Comparison of ENCODE assay signal across 31 cellular contexts in genomic region chr17:78886954-78887353, GRCh38. TPM values are rescaled to one million over a fixed set of nuclear protein-coding genes. Genes with fewer than 3 reads are reported as not detected.
DNase-seq lines count a peak whose midpoint lies in the region; ATAC-seq, FAIRE-seq and TF ChIP-seq lines count a peak whose summit lies in the region.
"Had no signal": no experiment of that assay in that cellular context is flagged by ENCODE, and none has a peak within 500 bp of the region (broad histone marks: within the 10 kb centered on the region; RNA-seq: fewer than 3 reads in every experiment).

No MANE protein-coding gene starts in this region.

- H3K36me3 Mint-ChIP-seq in stimulated activated naive B cell treated with anti-CD40 and anti-IgM and Interleukin-4, amounts not matched to agents 10 μg/mL and 1 μg/mL and 100 μg/mL, for 72 hours, result peaks cover 0 to 1% of the 10 kb centered on the region in 2 donors
- no peaks in the 10 kb centered on the region for H3K36me3 Mint-ChIP-seq in activated CD8-positive, alpha-beta T cell treated with anti-CD3 and anti-CD28 coated beads for 36 hours (ENCODE audit: low read depth)
- H3K36me3 Mint-ChIP-seq: natural killer cell treated with Interleukin-12 subunit alpha and Interleukin-12 subunit beta and Interleukin-15 and Interleukin-18, amount 100 ng/mL, for 72 hours had no signal

- H3K23ac ChIP-seq in IMR-90 (ENCODE audit: low read depth, low read length) (no peak overlapping the region), H1 (ENCODE audit: insufficient read length) (no peak overlapping the region)

- peak overlapping the region; percentile 38 for H2AK9ac ChIP-seq in IMR-90 (replicated peaks; ENCODE audit: low read depth, low read length, poor library complexity)

- peaks cover 45 to 62% of the 10 kb centered on the region in 2 donors for H3K4me1 Mint-ChIP-seq in stimulated activated naive B cell treated with anti-CD40 and anti-IgM and Interleukin-4, amounts not matched to agents 10 μg/mL and 1 μg/mL and 100 μg/mL, for 72 hours
- peaks cover 37% of the 10 kb centered on the region for H3K4me1 Mint-ChIP-seq in activated CD8-positive, alpha-beta T cell treated with anti-CD3 and anti-CD28 coated beads for 36 hours (ENCODE audit: low read depth)

- H2AK5ac ChIP-seq in IMR-90 (ENCODE audit: low read depth, low read length) (peak overlapping the region; percentile 19; the same call in 1 of the 2 replicates), H1 (ENCODE audit: low read depth, low read length) (no peak overlapping the region)

- no peaks in the 10 kb centered on the region for H3K27me3 ChIP-seq in BLaER1 treated with 17β-estradiol and CSF1 and Interleukin-3, amounts not matched to agents 10 nM and 100 nM
- H3K27me3 ChIP-seq in IMR-90 (ENCODE audit: control insufficient read depth, insufficient read depth, low read length) (no peaks in the 10 kb centered on the region), H1 (replicated peaks in 1 of 4; ENCODE audit: control insufficient read depth in 3 of 4, extremely low read depth in 1 of 4, insufficient read depth in 3 of 4, low read length in 3 of 4) (no peaks in the 10 kb centered on the region; a peak in 1 of 7 replicates), osteoblast (ENCODE audit: insufficient read depth, low read length) (no peaks in the 10 kb centered on the region)
- H3K27me3 ChIP-seq: brain microvascular endothelial cell, gastroesophageal sphincter, hepatocyte, MG63, Peyer's patch, right lobe of liver, upper lobe of left lung had no signal

- no peak overlapping the region for H3K18ac ChIP-seq in IMR-90 (ENCODE audit: low read depth, low read length)
- H3K18ac ChIP-seq in H1 (ENCODE audit: extremely low read depth, low read length), result no peak overlapping the region

- TF ChIP-seq RAD21 in IMR-90 (IDR thresholded peaks at IDR 0.05; ENCODE audit: low read length) (no peak), H1 (IDR thresholded peaks at IDR 0.05 in 1 of 2, conservative IDR thresholded peaks at IDR 0.05 in 1 of 2; ENCODE audit: low read depth in 2 of 2, low read length in 2 of 2) (no peak)

- CTCF ChIA-PET in IMR-90 (lab: Yijun Ruan, JAX), result interaction anchor here (2.2 kb wide), 1 partner anchor 21 kb away, joined by 9 read pairs; no protein-coding TSS in a partner anchor
- CTCF ChIA-PET in H1 (lab: Charles Lee; ENCODE audit: partially characterized antibody), result interaction anchor here (1.3 to 2.8 kb wide), 5 partner anchors 9 to 85 kb away, joined by 3 to 12 read pairs (median 7); no protein-coding TSS in a partner anchor
- CTCF ChIA-PET in activated CD8-positive, alpha-beta T cell treated with anti-CD3 and anti-CD28 coated beads for 36 hours (lab: Charles Lee), result interaction anchor here (2.1 kb wide), 1 partner anchor 21 kb away, joined by 13 read pairs; no protein-coding TSS in a partner anchor

- peaks cover 0 to 4% of the 10 kb centered on the region in 2 donors for H3K27me3 Mint-ChIP-seq in stimulated activated naive B cell treated with anti-CD40 and anti-IgM and Interleukin-4, amounts not matched to agents 10 μg/mL and 1 μg/mL and 100 μg/mL, for 72 hours
- no peaks in the 10 kb centered on the region for H3K27me3 Mint-ChIP-seq in activated CD8-positive, alpha-beta T cell treated with anti-CD3 and anti-CD28 coated beads for 36 hours

- H3K4me1 ChIP-seq in BLaER1 treated with 17β-estradiol and CSF1 and Interleukin-3, amounts not matched to agents 10 nM and 100 nM, result peaks cover 97 to 100% (median 99%) of the 10 kb centered on the region in 10 experiments
- peaks cover 44% of the 10 kb centered on the region for H3K4me1 ChIP-seq in IMR-90 (ENCODE audit: control insufficient read depth, insufficient read depth, low read length)
- peaks cover 0 to 23% (median 20%) of the 10 kb centered on the region in 4 experiments; a peak in 6 of 7 replicates for H3K4me1 ChIP-seq in H1 (replicated peaks in 1 of 4; ENCODE audit: control insufficient read depth in 3 of 4, insufficient read depth in 4 of 4, low read length in 3 of 4)
- H3K4me1 ChIP-seq in osteoblast (ENCODE audit: insufficient read depth, low read length), result peaks cover 27% of the 10 kb centered on the region

- peak overlapping the region in 3 of 11 experiments; percentile 5 to 88 (median 7); a peak in 2 of 22 replicates for H3K27ac ChIP-seq in BLaER1 treated with 17β-estradiol and CSF1 and Interleukin-3, amounts not matched to agents 10 nM and 100 nM
- H3K27ac ChIP-seq in IMR-90 (ENCODE audit: insufficient read depth, low read length) (no peak overlapping the region), H1 (ENCODE audit: low read depth, low read length) (no peak overlapping the region), osteoblast (ENCODE audit: low read depth, low read length) (no peak overlapping the region)
- H3K27ac ChIP-seq: brain microvascular endothelial cell, hepatocyte, Peyer's patch, right lobe of liver had no signal

- WGBS in IMR-90 (ENCODE audit: extremely low coverage in 2 of 2, insufficient read length in 1 of 2), 2 experiments, result 90% methylated on average over 8 of the region's 12 CpGs; no CpG with 5 or more reads in 1 of the 2 experiments
- 93% methylated on average over 12 of the region's 12 CpGs; no CpG with 5 or more reads in 1 of the 2 experiments for WGBS in H1 (ENCODE audit: extremely low coverage in 1 of 2, insufficient coverage in 1 of 2, insufficient read length in 1 of 2, insufficient replicate concordance in 2 of 2, low coverage in 1 of 2, low lambda C conversion rate in 2 of 2, missing lambda C conversion rate in 1 of 2), 2 experiments

- H2BK120ac ChIP-seq in IMR-90 (ENCODE audit: low read depth, low read length) (no peak overlapping the region), H1 (replicated peaks; ENCODE audit: low read depth, low read length) (no peak overlapping the region)

- H2BK15ac ChIP-seq in IMR-90 (ENCODE audit: low read depth, low read length) (no peak overlapping the region), H1 (ENCODE audit: low read length) (no peak overlapping the region)

- H3K4ac ChIP-seq in IMR-90 (ENCODE audit: low read depth, low read length) (no peak overlapping the region), H1 (replicated peaks; ENCODE audit: insufficient read length, low read depth, low read length) (no peak overlapping the region)

- H4K8ac ChIP-seq in IMR-90 (ENCODE audit: low read depth in 2 of 2, low read length in 2 of 2) (no peak overlapping the region), H1 (ENCODE audit: extremely low read depth, insufficient read depth, low read length) (peak overlapping the region; percentile 35; the same call in 1 of the 2 replicates)

- no peaks in the 10 kb centered on the region for H3K23me2 ChIP-seq in H1 (ENCODE audit: low read depth, low read length)

- TF ChIP-seq CTCF in IMR-90 (conservative IDR thresholded peaks at IDR 0.05; ENCODE audit: low read depth, low read length) (no peak), H1 (IDR thresholded peaks at IDR 0.05; ENCODE audit: control extremely low read depth in 1 of 3, insufficient read depth in 1 of 3, low read depth in 1 of 3, low read length in 3 of 3) (no peak), osteoblast (IDR thresholded peaks at IDR 0.05; ENCODE audit: extremely low read depth, low read depth, low read length) (no peak)
- TF ChIP-seq CTCF in activated CD8-positive, alpha-beta T cell treated with anti-CD3 and anti-CD28 coated beads for 36 hours (IDR thresholded peaks at IDR 0.05), result no peak

- H2AFZ ChIP-seq in IMR-90 (replicated peaks; ENCODE audit: low read length, poor library complexity) (no peak overlapping the region), H1 (ENCODE audit: low read length) (no peak overlapping the region), osteoblast (ENCODE audit: low read length) (no peak overlapping the region)
- H2AFZ ChIP-seq: hepatocyte had no signal

- H3K4me3 ChIP-seq in BLaER1 treated with 17β-estradiol and CSF1 and Interleukin-3, amounts not matched to agents 10 nM and 100 nM, result no peak overlapping the region
- no peak overlapping the region for H3K4me3 ChIP-seq in IMR-90 (ENCODE audit: insufficient read depth, low read depth, low read length)
- H3K4me3 ChIP-seq in H1 (ENCODE audit: extremely low read depth in 1 of 4, insufficient read depth in 2 of 4, low read depth in 3 of 4, low read length in 4 of 4), result no peak overlapping the region
- H3K4me3 ChIP-seq in osteoblast (ENCODE audit: insufficient read depth, low read length), result no peak overlapping the region
- H3K4me3 ChIP-seq: A549, gastroesophageal sphincter, hepatocyte, lung, MG63, Peyer's patch, right lobe of liver, upper lobe of left lung had no signal

- peaks cover 36 to 91% of the 10 kb centered on the region in 2 experiments for H3K79me1 ChIP-seq in IMR-90 (ENCODE audit: low read depth in 1 of 2, low read length in 2 of 2)
- H3K79me1 ChIP-seq in H1 (ENCODE audit: low read depth, low read length), result peaks cover 3% of the 10 kb centered on the region; the same call in 1 of the 2 replicates

- H3K14ac ChIP-seq in IMR-90 (replicated peaks; ENCODE audit: low read depth, low read length) (no peak overlapping the region), H1 (ENCODE audit: insufficient read length) (no peak overlapping the region)

- H3K9ac ChIP-seq in BLaER1 treated with 17β-estradiol and CSF1 and Interleukin-3, amounts not matched to agents 10 nM and 100 nM, result peak overlapping the region in 2 of 11 experiments; percentile 30 to 89; a peak in 1 of 22 replicates
- no peak overlapping the region for H3K9ac ChIP-seq in IMR-90 (ENCODE audit: low read depth, low read length)
- H3K9ac ChIP-seq in H1 (replicated peaks in 1 of 4; ENCODE audit: extremely low read depth in 1 of 4, low read depth in 3 of 4, low read length in 3 of 4), result no peak overlapping the region

- H3K27ac Mint-ChIP-seq in stimulated activated naive B cell treated with anti-CD40 and anti-IgM and Interleukin-4, amounts not matched to agents 10 μg/mL and 1 μg/mL and 100 μg/mL, for 72 hours, result peak overlapping the region; percentile 1
- no peak overlapping the region for H3K27ac Mint-ChIP-seq in activated CD8-positive, alpha-beta T cell treated with anti-CD3 and anti-CD28 coated beads for 36 hours
- H3K27ac Mint-ChIP-seq: activated T-helper 2 cell treated with anti-CD3 and anti-CD28 coated beads, Interferon-gamma antibody, Interleukin-2, Interleukin-4, amounts not matched to agents 10 μg/mL and 5 μg/mL and 100 μg/mL, durations not matched to agents 14 hours and 24 hours and 36 hours; natural killer cell treated with Interleukin-12 subunit alpha and Interleukin-12 subunit beta and Interleukin-15 and Interleukin-18, amount 100 ng/mL, for 72 hours had no signal

- no peak for ATAC-seq in IMR-90 (ENCODE audit: low read depth)
- no peak for ATAC-seq in stimulated activated naive B cell treated with anti-CD40 and anti-IgM and Interleukin-4, amounts not matched to agents 10 μg/mL and 1 μg/mL and 100 μg/mL, for 72 hours (replicated peaks)
- no peak for ATAC-seq in activated CD8-positive, alpha-beta T cell treated with anti-CD3 and anti-CD28 coated beads for 36 hours
- ATAC-seq: A549; gastroesophageal sphincter; natural killer cell treated with Interleukin-12 subunit alpha and Interleukin-12 subunit beta and Interleukin-15 and Interleukin-18, amount 100 ng/mL, for 72 hours; right lobe of liver had no signal

- peaks cover 0 to 77% (median 7%) of the 10 kb centered on the region in 11 experiments; a peak in 8 of 22 replicates for H4K20me1 ChIP-seq in BLaER1 treated with 17β-estradiol and CSF1 and Interleukin-3, amounts not matched to agents 10 nM and 100 nM
- H4K20me1 ChIP-seq in IMR-90 (ENCODE audit: insufficient read depth, low read length) (peaks cover 65% of the 10 kb centered on the region), H1 (replicated peaks in 1 of 2; ENCODE audit: control insufficient read depth in 1 of 2, insufficient read depth in 2 of 2, low read length in 2 of 2) (peaks cover 4 to 5% of the 10 kb centered on the region in 2 experiments), osteoblast (ENCODE audit: insufficient read depth, low read length) (peaks cover 35% of the 10 kb centered on the region)

- DNase-seq in IMR-90 (no peak), H1 (ENCODE audit: low read depth in 1 of 2, low spot score in 2 of 2) (no peak), AG20443 (ENCODE audit: low spot score) (no peak), osteoblast (ENCODE audit: insufficient read length, low spot score, missing footprints) (no peak)
- no peak for DNase-seq in stimulated activated naive B cell treated with anti-CD40 and anti-IgM and Interleukin-4, amounts not matched to agents 10 μg/mL and 1 μg/mL and 100 μg/mL, for 72 hours
- DNase-seq in activated CD4-positive, alpha-beta T cell treated with anti-CD3 and anti-CD28 coated beads, Interleukin-2, amount 50 U/mL, for 48 hours, result no peak
- DNase-seq in activated CD8-positive, alpha-beta T cell treated with anti-CD3 and anti-CD28 coated beads for 36 hours, result no peak
- DNase-seq: activated naive CD4-positive, alpha-beta T cell treated with anti-CD3 and anti-CD28 coated beads, Interleukin-2, amount 50 U/mL, for 16 hours; AML-193; brain microvascular endothelial cell; DMS79; KBM-7; MG63; NCI-H1105; NCI-H187; NCI-H446 treated with DMSO at 0.1 percent for 48 hours; NCI-H774; Peyer's patch; right lobe of liver; SIG-M5; upper lobe of left lung had no signal

- POLR2A ChIA-PET in IMR-90 (lab: Charles Lee; ENCODE audit: unreplicated experiment), result no interaction called here
- POLR2A ChIA-PET in H1 (lab: Charles Lee; ENCODE audit: partially characterized antibody), result interaction anchor here (0.6 to 1.6 kb wide), 2 partner anchors 8 to 252 kb away, joined by 3 read pairs; no protein-coding TSS in a partner anchor
- POLR2A ChIA-PET in activated CD8-positive, alpha-beta T cell treated with anti-CD3 and anti-CD28 coated beads for 36 hours (lab: Charles Lee), result interaction anchor here (0.9 to 1.4 kb wide), 3 partner anchors 10 to 21 kb away, joined by 3 to 4 read pairs (median 4); no protein-coding TSS in a partner anchor

- no peak for TF ChIP-seq EP300 in H1 (IDR thresholded peaks at IDR 0.05; ENCODE audit: borderline replicate concordance in 1 of 2, low read depth in 2 of 2, low read length in 2 of 2)

- H4K91ac ChIP-seq in IMR-90 (ENCODE audit: insufficient read depth, low read depth, low read length) (no peak overlapping the region), H1 (replicated peaks; ENCODE audit: insufficient read length, low read length) (no peak overlapping the region)

- H3K9me3 ChIP-seq in BLaER1 treated with 17β-estradiol and CSF1 and Interleukin-3, amounts not matched to agents 10 nM and 100 nM (replicated peaks in 1 of 11), result no peaks in the 10 kb centered on the region
- no peaks in the 10 kb centered on the region for H3K9me3 ChIP-seq in IMR-90 (ENCODE audit: control insufficient read depth, insufficient read depth, low read length)
- H3K9me3 ChIP-seq in H1 (ENCODE audit: insufficient read depth in 2 of 2, low read depth in 1 of 2, low read length in 1 of 2), result no peaks in the 10 kb centered on the region
- no peaks in the 10 kb centered on the region for H3K9me3 ChIP-seq in osteoblast (ENCODE audit: low read depth, low read length)
- H3K9me3 ChIP-seq: A549, gastroesophageal sphincter, MG63, Peyer's patch, right lobe of liver, upper lobe of left lung had no signal

- H3K4me2 ChIP-seq in BLaER1 treated with 17β-estradiol and CSF1 and Interleukin-3, amounts not matched to agents 10 nM and 100 nM, result peak overlapping the region; percentile 22 to 98 (median 94); a peak in 20 of 22 replicates
- H3K4me2 ChIP-seq in IMR-90 (ENCODE audit: low read depth, low read length), result no peak overlapping the region
- no peak overlapping the region for H3K4me2 ChIP-seq in H1 (ENCODE audit: insufficient read depth in 1 of 2, low read depth in 2 of 2, low read length in 2 of 2)
- no peak overlapping the region for H3K4me2 ChIP-seq in osteoblast (ENCODE audit: insufficient read depth, low read length)
- H3K4me2 ChIP-seq: hepatocyte had no signal

- H3K4me3 Mint-ChIP-seq in stimulated activated naive B cell treated with anti-CD40 and anti-IgM and Interleukin-4, amounts not matched to agents 10 μg/mL and 1 μg/mL and 100 μg/mL, for 72 hours, result no peak overlapping the region
- H3K4me3 Mint-ChIP-seq in activated CD8-positive, alpha-beta T cell treated with anti-CD3 and anti-CD28 coated beads for 36 hours, result no peak overlapping the region
- H3K4me3 Mint-ChIP-seq: natural killer cell treated with Interleukin-12 subunit alpha and Interleukin-12 subunit beta and Interleukin-15 and Interleukin-18, amount 100 ng/mL, for 72 hours had no signal

- intact Hi-C loops in IMR-90 (cut with micrococcal nuclease), result no loop called here
- intact Hi-C loops in activated CD8-positive, alpha-beta T cell treated with anti-CD3 and anti-CD28 coated beads for 36 hours (cut with micrococcal nuclease), result no loop called here

- H2BK5ac ChIP-seq in IMR-90 (ENCODE audit: low read depth, low read length, poor library complexity, severe bottlenecking), result no peak overlapping the region
- H2BK5ac ChIP-seq in H1 (ENCODE audit: low read depth, low read length), result no peak overlapping the region

- H2BK12ac ChIP-seq in H1 (ENCODE audit: low read depth, low read length), result no peak overlapping the region

- H2BK20ac ChIP-seq in IMR-90 (ENCODE audit: low read depth, low read length) (no peak overlapping the region), H1 (ENCODE audit: low read length) (no peak overlapping the region)

- H4K5ac ChIP-seq in IMR-90 (ENCODE audit: low read depth, low read length), result no peak overlapping the region
- no peak overlapping the region for H4K5ac ChIP-seq in H1 (ENCODE audit: insufficient read length, low read depth, low read length)

- peaks cover 0 to 11% (median 0%) of the 10 kb centered on the region in 11 experiments; a peak in 5 of 22 replicates for H3K36me3 ChIP-seq in BLaER1 treated with 17β-estradiol and CSF1 and Interleukin-3, amounts not matched to agents 10 nM and 100 nM
- H3K36me3 ChIP-seq in IMR-90 (ENCODE audit: control insufficient read depth, insufficient read depth, low read length), result peaks cover 12% of the 10 kb centered on the region; the same call in 1 of the 2 replicates
- H3K36me3 ChIP-seq in H1 (ENCODE audit: control insufficient read depth in 2 of 4, insufficient read depth in 4 of 4, low read length in 3 of 4), result peaks cover 0 to 2% (median 0%) of the 10 kb centered on the region in 4 experiments; a peak in 1 of 8 replicates
- H3K36me3 ChIP-seq in osteoblast (ENCODE audit: insufficient read depth, low read length), result peaks cover 22% of the 10 kb centered on the region
- H3K36me3 ChIP-seq: gastroesophageal sphincter, Peyer's patch, right lobe of liver, upper lobe of left lung had no signal

- H3K9me1 ChIP-seq in IMR-90 (ENCODE audit: insufficient read depth, low read length), result peaks cover 43% of the 10 kb centered on the region

- dilution Hi-C loops in IMR-90 (cut with HindIII; ENCODE audit: low sequenced_read_pairs, unreplicated experiment), result no loop called here

- H3K56ac ChIP-seq in IMR-90 (ENCODE audit: extremely low read depth, insufficient read depth, low read length) (no peak overlapping the region), H1 (replicated peaks; ENCODE audit: insufficient read length, low read depth, low read length) (no peak overlapping the region)

- no peak for FAIRE-seq in H1 (lab: Jason Lieb, UNC)
- FAIRE-seq: A549, G401.6, HTR-8/SVneo had no signal

- H3K9me3 Mint-ChIP-seq in stimulated activated naive B cell treated with anti-CD40 and anti-IgM and Interleukin-4, amounts not matched to agents 10 μg/mL and 1 μg/mL and 100 μg/mL, for 72 hours, result no peaks in the 10 kb centered on the region
- no peaks in the 10 kb centered on the region for H3K9me3 Mint-ChIP-seq in activated CD8-positive, alpha-beta T cell treated with anti-CD3 and anti-CD28 coated beads for 36 hours
- H3K9me3 Mint-ChIP-seq: activated T-helper 2 cell treated with anti-CD3 and anti-CD28 coated beads, Interferon-gamma antibody, Interleukin-2, Interleukin-4, amounts not matched to agents 10 μg/mL and 5 μg/mL and 100 μg/mL, durations not matched to agents 14 hours and 24 hours and 36 hours; natural killer cell treated with Interleukin-12 subunit alpha and Interleukin-12 subunit beta and Interleukin-15 and Interleukin-18, amount 100 ng/mL, for 72 hours had no signal

- no peak for TF ChIP-seq POLR2A in IMR-90 (IDR thresholded peaks at IDR 0.05; ENCODE audit: low read depth, low read length)
- TF ChIP-seq POLR2A in H1 (IDR thresholded peaks at IDR 0.05; ENCODE audit: control extremely low read depth in 1 of 2, low read depth in 2 of 2, low read length in 2 of 2), result no peak

- in situ Hi-C loops in IMR-90 (cut with MboI; ENCODE audit: low sequenced_read_pairs), result no loop called here

- BruUV-seq in IMR-90 (replicated peaks; lab: Mats Ljungman, UMichigan), result no TSS peak

- peaks cover 0 to 6% of the 10 kb centered on the region in 2 experiments; a peak in 1 of 4 replicates for H3K79me2 ChIP-seq in H1 (ENCODE audit: control insufficient read depth in 1 of 2, insufficient read depth in 2 of 2, low read length in 2 of 2)
- peaks cover 96% of the 10 kb centered on the region for H3K79me2 ChIP-seq in osteoblast (ENCODE audit: insufficient read depth, low read length)

RNA-seq across cellular contexts. Expression of gene CEP295NL, which starts 16.0 kb away (rescaled TPM):
- total RNA-seq in IMR-90 (2012; rRNA removed), result 0.56 and 0.72 TPM in 2 replicates
- polyA plus RNA-seq in IMR-90 (2012; rRNA removed), result 0.11 and 0.31 TPM in 2 replicates
- polyA plus RNA-seq in IMR-90 (2012; cell fraction: cytosol; rRNA removed), result 0.09 and 0.15 TPM in 2 replicates
- polyA plus RNA-seq in IMR-90 (2012; cell fraction: nucleus; rRNA removed; ENCODE audit: low replicate concordance), result 1.1 and 1.2 TPM in 2 replicates
- total RNA-seq in H1 (2021; fragmentation: NEBNext Ultra II Directional; extraction: Animal tissue kit (Norgen Biotek cat#: 25700)), result 1.4 and 2.0 TPM in 2 replicates
- 0.05 and 0.06 TPM in 2 replicates for polyA plus RNA-seq in H1 (2011; rRNA removed)
- polyA plus RNA-seq in H1 (2011; cell fraction: cytosol; rRNA removed), result 0.04 TPM
- polyA plus RNA-seq in H1 (2011; cell fraction: nucleus; rRNA removed), result 0.29 TPM
- polyA plus RNA-seq in H1 (2012, experiment 1 of 2), result 0.28 to 0.64 TPM (median 0.46 TPM) in 4 replicates
- 0.10 TPM for polyA plus RNA-seq in H1 (2012, experiment 2 of 2)
- 0.14 TPM for polyA plus RNA-seq in H1 (2013, experiment 1 of 2)
- 0.07 TPM for polyA plus RNA-seq in H1 (2013, experiment 2 of 2)
- 0.41 and 0.82 TPM in 2 replicates for polyA minus RNA-seq in H1 (2011; rRNA and poly(A)+ RNA removed)
- 0.51 TPM for polyA minus RNA-seq in H1 (2011; cell fraction: cytosol; rRNA and poly(A)+ RNA removed)
- 1.1 TPM for polyA minus RNA-seq in H1 (2011; cell fraction: nucleus; rRNA and poly(A)+ RNA removed)
- total RNA-seq in osteoblast, result 2.5 and 5.3 TPM in 2 replicates
- total RNA-seq in activated CD8-positive, alpha-beta T cell treated with anti-CD3 and anti-CD28 coated beads for 36 hours, result under 1 TPM in 1 of 2 experiments, not detected in 1; 0.18 TPM
- total RNA-seq: activated T-helper 2 cell treated with anti-CD3 and anti-CD28 coated beads, Interferon-gamma antibody, Interleukin-2, Interleukin-4, amounts not matched to agents 10 μg/mL and 5 μg/mL and 100 μg/mL, durations not matched to agents 14 hours and 24 hours and 36 hours; natural killer cell treated with Interleukin-12 subunit alpha and Interleukin-12 subunit beta and Interleukin-15 and Interleukin-18, amount 100 ng/mL, for 72 hours; T-helper 2 cell treated with Interferon-gamma antibody and Interleukin-4, amounts not matched to agents 100 ng/mL and 5 ng/mL, for 36 hours had no signal

RNA-seq across cellular contexts. Expression of gene TIMP2, which starts 38.2 kb away (rescaled TPM):
- 43.9 and 48.6 TPM in 2 replicates for total RNA-seq in IMR-90 (2012; rRNA removed)
- 352 and 416 TPM in 2 replicates for polyA plus RNA-seq in IMR-90 (2012; rRNA removed)
- polyA plus RNA-seq in IMR-90 (2012; cell fraction: cytosol; rRNA removed), result 411 and 495 TPM in 2 replicates
- 193 and 240 TPM in 2 replicates for polyA plus RNA-seq in IMR-90 (2012; cell fraction: nucleus; rRNA removed; ENCODE audit: low replicate concordance)
- 42.7 and 43.3 TPM in 2 replicates for total RNA-seq in H1 (2021; fragmentation: NEBNext Ultra II Directional; extraction: Animal tissue kit (Norgen Biotek cat#: 25700))
- polyA plus RNA-seq in H1 (2011; rRNA removed), result 18.2 and 21.5 TPM in 2 replicates
- 13.1 TPM for polyA plus RNA-seq in H1 (2011; cell fraction: cytosol; rRNA removed)
- 14.3 TPM for polyA plus RNA-seq in H1 (2011; cell fraction: nucleus; rRNA removed)
- 37.1 to 40.2 TPM (median 38.3 TPM) in 4 replicates for polyA plus RNA-seq in H1 (2012, experiment 1 of 2)
- 38.8 TPM for polyA plus RNA-seq in H1 (2012, experiment 2 of 2)
- polyA plus RNA-seq in H1 (2013, experiment 1 of 2), result 36.5 TPM
- 47.3 TPM for polyA plus RNA-seq in H1 (2013, experiment 2 of 2)
- 12.9 and 16.2 TPM in 2 replicates for polyA minus RNA-seq in H1 (2011; rRNA and poly(A)+ RNA removed)
- polyA minus RNA-seq in H1 (2011; cell fraction: cytosol; rRNA and poly(A)+ RNA removed), result 14.9 TPM
- polyA minus RNA-seq in H1 (2011; cell fraction: nucleus; rRNA and poly(A)+ RNA removed), result 9.5 TPM
- total RNA-seq in osteoblast, result 164 and 171 TPM in 2 replicates
- total RNA-seq in activated CD8-positive, alpha-beta T cell treated with anti-CD3 and anti-CD28 coated beads for 36 hours, result 1 to 10 TPM; 2.4 to 2.5 TPM

RNA-seq across cellular contexts. Expression of gene USP36, which starts 46.3 kb away (rescaled TPM):
- total RNA-seq in IMR-90 (2012; rRNA removed), result 28.3 and 30.6 TPM in 2 replicates
- 38.3 and 39.7 TPM in 2 replicates for polyA plus RNA-seq in IMR-90 (2012; rRNA removed)
- polyA plus RNA-seq in IMR-90 (2012; cell fraction: cytosol; rRNA removed), result 21.7 and 22.5 TPM in 2 replicates
- polyA plus RNA-seq in IMR-90 (2012; cell fraction: nucleus; rRNA removed; ENCODE audit: low replicate concordance), result 135 and 196 TPM in 2 replicates
- total RNA-seq in H1 (2021; fragmentation: NEBNext Ultra II Directional; extraction: Animal tissue kit (Norgen Biotek cat#: 25700)), result 65.8 and 67.7 TPM in 2 replicates
- 40.7 and 44.8 TPM in 2 replicates for polyA plus RNA-seq in H1 (2011; rRNA removed)
- polyA plus RNA-seq in H1 (2011; cell fraction: cytosol; rRNA removed), result 34.2 TPM
- 90.2 TPM for polyA plus RNA-seq in H1 (2011; cell fraction: nucleus; rRNA removed)
- polyA plus RNA-seq in H1 (2012, experiment 1 of 2), result 52.2 to 59.3 TPM (median 54.9 TPM) in 4 replicates
- 42.7 TPM for polyA plus RNA-seq in H1 (2012, experiment 2 of 2)
- polyA plus RNA-seq in H1 (2013, experiment 1 of 2), result 43.8 TPM
- 41.9 TPM for polyA plus RNA-seq in H1 (2013, experiment 2 of 2)
- polyA minus RNA-seq in H1 (2011; rRNA and poly(A)+ RNA removed), result 63.4 and 70.8 TPM in 2 replicates
- polyA minus RNA-seq in H1 (2011; cell fraction: cytosol; rRNA and poly(A)+ RNA removed), result 22.9 TPM
- polyA minus RNA-seq in H1 (2011; cell fraction: nucleus; rRNA and poly(A)+ RNA removed), result 49.2 TPM
- 30.8 and 34.8 TPM in 2 replicates for total RNA-seq in osteoblast
- 10 to 100 TPM; 86.3 to 93.2 TPM for total RNA-seq in activated CD8-positive, alpha-beta T cell treated with anti-CD3 and anti-CD28 coated beads for 36 hours

Comparison
In these comparisons a context has a peak if more than half of its experiments do, and no peak if none do; other contexts are left out.
1. H3K4me2 ChIP-seq: peak in BLaER1 treated with 17β-estradiol and CSF1 and Interleukin-3, amounts not matched to agents 10 nM and 100 nM (11 of 11); none in IMR-90 (single experiment), H1 (0 of 2) and osteoblast (single experiment).
2. RNA of gene TIMP2, which starts 38.2 kb away (total RNA-seq): 164 to 171 TPM in osteoblast, 43.9 to 48.6 TPM in IMR-90 and 42.7 to 43.3 TPM in H1; 2.4 to 2.5 TPM in activated CD8-positive, alpha-beta T cell treated with anti-CD3 and anti-CD28 coated beads for 36 hours; every median in the first group is over 10 times any median in the second.